ENCODE assay signal across 28 cellular contexts in the genomic region with DNA sequence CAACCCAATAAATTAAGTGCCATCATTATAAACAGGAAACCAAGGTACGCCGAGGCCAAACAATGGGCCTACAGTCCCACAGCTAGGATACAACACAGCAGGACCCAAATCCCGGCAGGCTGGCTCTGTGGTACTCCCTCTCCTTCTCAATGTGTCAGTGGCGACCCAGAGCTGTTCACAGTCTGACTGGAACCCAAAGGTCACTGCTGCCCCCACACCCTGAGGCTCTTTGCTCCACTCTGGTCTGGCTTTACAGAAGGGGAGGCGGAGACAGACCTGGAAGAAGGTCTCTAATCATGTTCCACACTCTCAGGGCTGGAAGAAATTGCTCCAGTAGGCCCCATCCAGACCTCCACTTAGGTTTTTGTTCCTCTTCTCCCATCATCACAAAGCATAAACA. TPM values are rescaled to one million over a fixed set of nuclear protein-coding genes. Genes with fewer than 3 reads are reported as not detected.
"Had no signal": no experiment of that assay in that cellular context is flagged by ENCODE, and none has a peak within 500 bp of the region (broad histone marks: within the 10 kb centered on the region; RNA-seq: fewer than 3 reads in every experiment).

No MANE protein-coding gene starts in this region.

- H3K9me3 ChIP-seq: heart right ventricle, lower lobe of right lung, right atrium auricular region, suprapubic skin, thoracic aorta, tibial artery, upper lobe of right lung had no signal

- H3K9me3 Mint-ChIP-seq: natural killer cell; stimulated activated naive CD8-positive, alpha-beta T cell treated with anti-CD3 and anti-CD28 coated beads, Interleukin-15, Interleukin-2, amounts not matched to agents 100 ng/mL and 50 ng/mL, for 24 hours had no signal

- H3K4me3 ChIP-seq: heart right ventricle, hepatocyte, lower lobe of right lung, right atrium auricular region, skin epidermis, suprapubic skin, thoracic aorta, tibial artery, upper lobe of right lung had no signal

- H3K36me3 ChIP-seq: heart right ventricle, lower lobe of right lung, right atrium auricular region, suprapubic skin, thoracic aorta, tibial artery, upper lobe of right lung had no signal

- H3K27ac ChIP-seq: heart right ventricle, hepatocyte, lower lobe of right lung, parathyroid adenoma, right atrium auricular region, skin epidermis, suprapubic skin, upper lobe of right lung had no signal

- H3K36me3 Mint-ChIP-seq: mesothelial cell of epicardium, naive B cell, natural killer cell had no signal

- H3K27me3 ChIP-seq: heart right ventricle, hepatocyte, right atrium auricular region, suprapubic skin, tibial artery, upper lobe of right lung had no signal

- ATAC-seq: heart right ventricle, left lobe of liver, left ventricle myocardium superior, lower lobe of right lung, natural killer cell, sciatic nerve, upper lobe of right lung had no signal

- DNase-seq: heart right ventricle; islet precursor cell; left ventricle myocardium superior; lower lobe of right lung; mammary epithelial cell; mesendoderm; naive B cell; natural killer cell; nephron progenitor cell; stimulated activated CD4-positive, alpha-beta T cell treated with anti-CD3 and anti-CD28 coated beads, Interleukin-12 subunit alpha, Interleukin-12 subunit beta, amount 100 ng/mL, for 4 hours; stimulated activated CD4-positive, alpha-beta T cell treated with anti-CD3 and anti-CD28 coated beads, Interleukin-15, amount 100 ng/mL, for 24 hours; stimulated activated CD4-positive, alpha-beta T cell treated with anti-CD3 and anti-CD28 coated beads, Interleukin-2, amount 100 ng/mL, for 24 hours; stimulated activated CD4-positive, alpha-beta T cell treated with anti-CD3 and anti-CD28 coated beads, Interleukin-4, amount 100 ng/mL, for 1 hour; stimulated activated naive CD4-positive, alpha-beta T cell; tibial artery; trophoblast cell; upper lobe of right lung had no signal

- H3K79me2 ChIP-seq: hepatocyte, parathyroid adenoma had no signal

- H3K4me3 Mint-ChIP-seq: mesothelial cell of epicardium; naive B cell; natural killer cell; nephron progenitor cell; stimulated activated naive CD8-positive, alpha-beta T cell treated with anti-CD3 and anti-CD28 coated beads, Interleukin-15, Interleukin-2, amounts not matched to agents 100 ng/mL and 50 ng/mL, for 24 hours had no signal

- H3K4me2 ChIP-seq: hepatocyte had no signal

- H3K4me1 ChIP-seq: parathyroid adenoma, suprapubic skin, upper lobe of right lung had no signal

- H3K27me3 Mint-ChIP-seq: progenitor cell of endocrine pancreas had no signal

- H3K27ac Mint-ChIP-seq: mesothelial cell of epicardium; natural killer cell; nephron progenitor cell; progenitor cell of endocrine pancreas; stimulated activated naive CD8-positive, alpha-beta T cell treated with anti-CD3 and anti-CD28 coated beads, Interleukin-15, Interleukin-2, amounts not matched to agents 100 ng/mL and 50 ng/mL, for 24 hours had no signal

- H2AFZ ChIP-seq: hepatocyte, parathyroid adenoma had no signal

- H3K4me1 Mint-ChIP-seq: naive B cell, natural killer cell had no signal

RNA-seq across cellular contexts. Expression of a gene that starts 48.5 kb away (rescaled TPM):
- total RNA-seq: natural killer cell had no signal
